In the genomic region with DNA sequence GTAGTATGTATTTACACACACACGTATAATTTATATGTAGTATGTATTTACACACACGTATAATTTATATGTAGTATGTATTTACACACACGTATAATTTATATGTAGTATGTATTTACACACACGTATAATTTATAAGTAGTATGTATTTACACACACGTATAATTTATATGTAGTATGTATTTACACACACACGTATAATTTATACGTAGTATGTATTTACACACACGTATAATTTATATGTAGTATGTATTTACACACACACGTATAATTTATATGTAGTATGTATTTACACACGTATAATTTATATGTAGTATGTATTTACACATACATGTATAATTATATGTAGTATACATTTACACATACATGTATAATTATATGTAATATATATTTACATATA, we compare ENCODE assay signal across 1 cellular context.
A peak's percentile ranks its signal among the peaks of the same experiment; 100 is the strongest.
DNase-seq lines count a peak whose midpoint lies in the region; ATAC-seq, FAIRE-seq and TF ChIP-seq lines count a peak whose summit lies in the region.
"Not testable (repeated sequence)": the region's sequence is repeated elsewhere in the genome, so short reads cannot be mapped to it uniquely, and the experiment has no call there.

No MANE protein-coding gene starts in this region.

- TF ChIP-seq RAD21 in K562 (CRISPR knock-in tag; conservative IDR thresholded peaks at IDR 0.05 in 1 of 2, IDR thresholded peaks at IDR 0.05 in 1 of 2): not testable (repeated sequence)

- 48% methylated on average over 10 of the region's 10 CpGs for WGBS in K562 (ENCODE audit: insufficient coverage, low coverage, missing lambda C conversion rate)

- in situ Hi-C loops in K562 (cut with MboI): not testable (repeated sequence)

- not testable (repeated sequence) for H3K36me3 ChIP-seq in K562 (ENCODE audit: control insufficient read depth, insufficient read depth, low read length)

- not testable (repeated sequence) for FAIRE-seq in K562 (lab: Jason Lieb, UNC)

- not testable (repeated sequence) for H2AFZ ChIP-seq in K562 (ENCODE audit: low read depth, low read length)

- H4K20me1 ChIP-seq in K562 (replicated peaks; ENCODE audit: control insufficient read depth, insufficient read depth, low read length): not testable (repeated sequence)

- BruUV-seq in K562 (replicated peaks; lab: Mats Ljungman, UMichigan): not testable (repeated sequence)

- H3K9ac ChIP-seq in K562 (ENCODE audit: insufficient read depth in 1 of 2, low read depth in 2 of 2, low read length in 2 of 2): not testable (repeated sequence)

- not testable (repeated sequence) for TF ChIP-seq EP300 in K562 (IDR thresholded peaks at IDR 0.05; ENCODE audit: low read length)

- CTCF ChIA-PET in K562 (lab: Yijun Ruan, JAX; ENCODE audit: low intra/inter-chr PET ratio): not testable (repeated sequence)

- intact Hi-C loops in K562 (cut with micrococcal nuclease): not testable (repeated sequence)

- POLR2A ChIA-PET in K562 (lab: Yijun Ruan, JAX): not testable (repeated sequence)

- not testable (repeated sequence) for DNase-seq in K562 (ENCODE audit: extremely low read depth in 1 of 4, low spot score in 3 of 4)

- not testable (repeated sequence) for ATAC-seq in K562

- not testable (repeated sequence) for H3K27ac ChIP-seq in K562 (ENCODE audit: extremely low read depth, low read depth, low read length)

- H3K27me3 ChIP-seq in K562 (ENCODE audit: control insufficient read depth in 2 of 2, insufficient read depth in 2 of 2, low read length in 2 of 2): not testable (repeated sequence)

- not testable (repeated sequence) for H3K79me2 ChIP-seq in K562 (ENCODE audit: control insufficient read depth, insufficient read depth, low read length)

- H3K4me2 ChIP-seq in K562 (ENCODE audit: insufficient read depth, low read length): not testable (repeated sequence)

- H3K4me1 ChIP-seq in K562 (replicated peaks in 1 of 2; ENCODE audit: control insufficient read depth in 2 of 2, insufficient read depth in 2 of 2, low read length in 2 of 2): not testable (repeated sequence)

- not testable (repeated sequence) for TF ChIP-seq POLR2A in K562 (conservative IDR thresholded peaks at IDR 0.05)

- TF ChIP-seq CTCF in K562 (IDR thresholded peaks at IDR 0.05 in 2 of 3, conservative IDR thresholded peaks at IDR 0.05 in 1 of 3; ENCODE audit: insufficient read depth in 2 of 3, low read depth in 1 of 3, low read length in 3 of 3): not testable (repeated sequence)

- H3K9me1 ChIP-seq in K562 (ENCODE audit: control insufficient read depth, insufficient read depth, low read length): not testable (repeated sequence)

- H3K9me3 ChIP-seq in K562 (replicated peaks; ENCODE audit: control insufficient read depth, insufficient read depth, low read depth, low read length): not testable (repeated sequence)

- not testable (repeated sequence) for H3K4me3 ChIP-seq in K562

TF ChIP-seq in K562, 482 proteins besides CTCF, POLR2A, EP300 and RAD21:
- TF ChIP-seq, protein P1, sequence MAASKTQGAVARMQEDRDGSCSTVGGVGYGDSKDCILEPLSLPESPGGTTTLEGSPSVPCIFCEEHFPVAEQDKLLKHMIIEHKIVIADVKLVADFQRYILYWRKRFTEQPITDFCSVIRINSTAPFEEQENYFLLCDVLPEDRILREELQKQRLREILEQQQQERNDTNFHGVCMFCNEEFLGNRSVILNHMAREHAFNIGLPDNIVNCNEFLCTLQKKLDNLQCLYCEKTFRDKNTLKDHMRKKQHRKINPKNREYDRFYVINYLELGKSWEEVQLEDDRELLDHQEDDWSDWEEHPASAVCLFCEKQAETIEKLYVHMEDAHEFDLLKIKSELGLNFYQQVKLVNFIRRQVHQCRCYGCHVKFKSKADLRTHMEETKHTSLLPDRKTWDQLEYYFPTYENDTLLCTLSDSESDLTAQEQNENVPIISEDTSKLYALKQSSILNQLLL (CRISPR knock-in tag; IDR thresholded peaks at IDR 0.05; ENCODE audit: borderline replicate concordance): peak; percentile 77; the same call in 1 of the 2 replicates
- TF ChIP-seq MTF1 (CRISPR knock-in tag; IDR thresholded peaks at IDR 0.05; ENCODE audit: borderline replicate concordance): peak; percentile 60; the same call in 1 of the 2 replicates
